14 cellular contexts compared by ENCODE assay signal in the genomic region with DNA sequence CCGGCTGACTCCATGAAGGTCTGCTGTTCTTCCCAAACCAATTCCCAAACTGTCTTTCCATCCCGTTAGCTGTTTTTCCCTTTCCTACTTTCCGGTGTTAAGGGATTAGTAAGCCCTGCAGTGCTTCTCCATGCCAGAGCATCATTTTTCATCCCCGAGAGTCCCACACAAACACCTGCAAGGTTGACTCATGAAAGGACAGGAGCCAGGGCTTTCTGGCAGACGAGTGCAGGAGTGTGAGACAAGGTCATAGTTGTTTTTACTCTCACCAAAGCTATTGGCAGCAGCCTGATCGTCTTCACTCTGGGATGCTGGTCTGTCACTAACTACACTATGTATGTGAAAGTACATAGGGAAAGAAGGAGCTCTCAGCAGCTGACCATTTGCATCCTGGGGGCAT. TPM values are rescaled to one million over a fixed set of nuclear protein-coding genes. Genes with fewer than 3 reads are reported as not detected.
DNase-seq lines count a peak whose midpoint lies in the region; TF ChIP-seq lines count a peak whose summit lies in the region.
"Had no signal": no experiment of that assay in that cellular context is flagged by ENCODE, and none has a peak within 500 bp of the region (broad histone marks: within the 10 kb centered on the region; RNA-seq: fewer than 3 reads in every experiment).

No MANE protein-coding gene starts in this region.

- H4K8ac ChIP-seq in H9 (replicated peaks; ENCODE audit: insufficient read length, low read depth, low read length), result no peak overlapping the region

- no peak overlapping the region for H2AFZ ChIP-seq in H9 (ENCODE audit: low read length)

- peaks cover 0 to 3% of the 10 kb centered on the region in 2 experiments; a peak in 2 of 4 replicates for H3K4me1 Mint-ChIP-seq in H9
- H3K4me1 Mint-ChIP-seq: CD14-positive monocyte had no signal

- H3K56ac ChIP-seq in H9 (ENCODE audit: insufficient read length, low read depth, low read length), result no peak overlapping the region

- H3K4me3 ChIP-seq in fibroblast of the aortic adventitia (ENCODE audit: low read depth, low read length), result no peak overlapping the region

- H3T11ph ChIP-seq in H9 (ENCODE audit: low read length), result no peak overlapping the region

- H2BK12ac ChIP-seq in H9 (ENCODE audit: insufficient read length, low read depth, low read length), result no peak overlapping the region

- no peak overlapping the region for H2AK5ac ChIP-seq in H9 (ENCODE audit: insufficient read length, low read length)

- no peak overlapping the region for H3K18ac ChIP-seq in H9 (ENCODE audit: insufficient read length, low read depth, low read length)

- no peak overlapping the region for H3K27ac ChIP-seq in H9 (ENCODE audit: insufficient read length, low read depth, low read length)
- H3K27ac ChIP-seq: HL-60 had no signal

- no peaks in the 10 kb centered on the region for H3K9me3 ChIP-seq in H9 (ENCODE audit: control insufficient read depth, low read depth, low read length)
- H3K9me3 ChIP-seq: Caco-2 had no signal

- no peaks in the 10 kb centered on the region for H4K20me1 ChIP-seq in H9 (ENCODE audit: control insufficient read depth, insufficient read depth, insufficient read length)

- H2BK5ac ChIP-seq in H9 (ENCODE audit: insufficient read length, low read length), result no peak overlapping the region

- H3K4me2 ChIP-seq in H9 (ENCODE audit: insufficient read depth, insufficient read length, low read length), result no peak overlapping the region

- H3K23ac ChIP-seq in H9 (ENCODE audit: insufficient read length, low read depth, low read length), result no peak overlapping the region

- intact Hi-C loops in posterior vena cava (cut with DNase I), result no loop called here

- no peak overlapping the region for H3K4me3 Mint-ChIP-seq in H9
- H3K4me3 Mint-ChIP-seq: CD14-positive monocyte; CD8-positive, alpha-beta T cell had no signal

- H4K91ac ChIP-seq in H9 (ENCODE audit: insufficient read length, low read depth, low read length), result no peak overlapping the region

- TF ChIP-seq CTCF in H9 (conservative IDR thresholded peaks at IDR 0.05), result no peak
- TF ChIP-seq CTCF in fibroblast of the aortic adventitia (IDR thresholded peaks at IDR 0.05; ENCODE audit: insufficient read depth, low read length), result no peak

- no peak overlapping the region for H3K4ac ChIP-seq in H9 (ENCODE audit: low read depth, low read length)

- WGBS in H9 (ENCODE audit: extremely low coverage, insufficient read length, low lambda C conversion rate), result no CpG with 5 or more reads among the region's 6 CpGs

- H3K27me3 ChIP-seq in H9 (ENCODE audit: insufficient read depth, low read length), result no peaks in the 10 kb centered on the region

- H3K36me3 Mint-ChIP-seq in H9 (ENCODE audit: insufficient read depth in 1 of 3, low read depth in 3 of 3), result no peaks in the 10 kb centered on the region
- H3K36me3 Mint-ChIP-seq: CD14-positive monocyte; CD8-positive, alpha-beta T cell had no signal

- DNase-seq in H9 (no peak), RKO (ENCODE audit: low spot score) (peak; percentile 95), fibroblast of the aortic adventitia (ENCODE audit: low read depth) (peak; percentile 7), posterior vena cava (ENCODE audit: low spot score) (peak; percentile 16), midbrain (lab: John Stamatoyannopoulos, UW) (no peak)
- no peak for DNase-seq in activated CD4-positive, alpha-beta T cell treated with anti-CD3 and anti-CD28 coated beads, Interleukin-2, amount 50 U/mL, for 4 hours
- DNase-seq: Caco-2; CD8-positive, alpha-beta T cell; DND-41; GDM1 had no signal

- H3K9ac ChIP-seq in H9 (ENCODE audit: extremely low read depth, insufficient read length, low read length), result no peak overlapping the region

- H3K4me1 ChIP-seq in H9 (ENCODE audit: insufficient read depth, low read length), result no peaks in the 10 kb centered on the region

- no peak overlapping the region for H2BK15ac ChIP-seq in H9 (ENCODE audit: low read depth, low read length)

- no peaks in the 10 kb centered on the region for H3K27me3 Mint-ChIP-seq in H9 (ENCODE audit: low read depth)

- H2BK20ac ChIP-seq in H9 (ENCODE audit: low read depth, low read length, poor library complexity, severe bottlenecking), result no peak overlapping the region

- H2BK120ac ChIP-seq in H9 (ENCODE audit: low read depth, low read length, poor library complexity, severe bottlenecking), result no peak overlapping the region

- no peaks in the 10 kb centered on the region for H3K79me2 ChIP-seq in H9 (ENCODE audit: insufficient read depth, low read length)

- H3K23me2 ChIP-seq in H9 (ENCODE audit: insufficient read length, low read depth, low read length, poor library complexity, severe bottlenecking), result no peaks in the 10 kb centered on the region

- H3K27ac Mint-ChIP-seq in H9, result peak overlapping the region in 2 of 3 experiments; percentile 54 to 77; a peak in 2 of 7 replicates
- H3K27ac Mint-ChIP-seq: CD14-positive monocyte; CD8-positive, alpha-beta T cell had no signal

- H3K9me3 Mint-ChIP-seq in H9, result no peaks in the 10 kb centered on the region
- H3K9me3 Mint-ChIP-seq: CD8-positive, alpha-beta T cell had no signal

- H4K5ac ChIP-seq in H9 (ENCODE audit: insufficient read length, low read depth, low read length), result no peak overlapping the region

- H3K14ac ChIP-seq in H9 (ENCODE audit: insufficient read depth, low read length), result no peak overlapping the region

- no peaks in the 10 kb centered on the region for H3K79me1 ChIP-seq in H9 (ENCODE audit: insufficient read depth, low read depth, low read length, poor library complexity, severe bottlenecking)

RNA-seq across cellular contexts. Expression of a gene that starts 10.2 kb away (rescaled TPM):
- total RNA-seq in H9 (2021), result not detected in 2 replicates
- not detected in 2 replicates for total RNA-seq in fibroblast of the aortic adventitia (ENCODE audit: low replicate concordance)
- total RNA-seq in posterior vena cava, result not detected
- total RNA-seq: A673; Caco-2; CD8-positive, alpha-beta T cell; H4 had no signal

RNA-seq across cellular contexts. Expression of a gene that starts 51.5 kb away (rescaled TPM):
- 3.5 and 3.6 TPM in 2 replicates for total RNA-seq in H9 (2021)
- 0.09 TPM in 1 of 2 replicates, not detected in the other for total RNA-seq in fibroblast of the aortic adventitia (ENCODE audit: low replicate concordance)
- total RNA-seq in posterior vena cava, result 1 to 10 TPM; 1.3 to 1.9 TPM
- total RNA-seq: A673; CD8-positive, alpha-beta T cell had no signal

Comparison
In these comparisons a context has a peak if more than half of its experiments do, and no peak if none do; other contexts are left out.
1. DNase-seq: peak in RKO (single experiment), fibroblast of the aortic adventitia (single experiment) and posterior vena cava (single experiment); none in H9 (single experiment), activated CD4-positive, alpha-beta T cell treated with anti-CD3 and anti-CD28 coated beads, Interleukin-2, amount 50 U/mL, for 4 hours (0 of 2) and midbrain (single experiment).